31 cellular contexts compared by ENCODE assay signal in genomic region chr17:66593116-66593515, GRCh38.
"Had no signal": no experiment of that assay in that cellular context is flagged by ENCODE, and none has a peak within 500 bp of the region (broad histone marks: within the 10 kb centered on the region; RNA-seq: fewer than 3 reads in every experiment).

No MANE protein-coding gene starts in this region.

- H3K4me1 ChIP-seq: esophagus muscularis mucosa, foreskin keratinocyte, gastroesophageal sphincter, heart left ventricle, lower lobe of right lung, psoas muscle, sigmoid colon, transverse colon, upper lobe of right lung had no signal

- ATAC-seq: foreskin keratinocyte; gastroesophageal sphincter; heart left ventricle; left ventricle myocardium superior; lower lobe of right lung; mucosa of descending colon; natural killer cell treated with Interleukin-12 subunit alpha and Interleukin-12 subunit beta and Interleukin-15 and Interleukin-18, amount 100 ng/mL, for 72 hours; psoas muscle; right cardiac atrium; stimulated activated effector memory CD8-positive, alpha-beta T cell treated with anti-CD3 and anti-CD28 coated beads, Interleukin-12 subunit alpha, Interleukin-12 subunit beta, amount 100 ng/mL, for 72 hours; upper lobe of right lung had no signal

- H3K27ac Mint-ChIP-seq: memory B cell; mesothelial cell of epicardium; naive B cell; natural killer cell treated with Interleukin-12 subunit alpha and Interleukin-12 subunit beta and Interleukin-15 and Interleukin-18, amount 100 ng/mL, for 72 hours; stimulated activated effector memory CD8-positive, alpha-beta T cell treated with anti-CD3 and anti-CD28 coated beads, Interleukin-12 subunit alpha, Interleukin-12 subunit beta, amount 100 ng/mL, for 72 hours had no signal

- H3K27me3 ChIP-seq: esophagus muscularis mucosa, foreskin keratinocyte, gastroesophageal sphincter, heart left ventricle, hepatocyte, ovary, sigmoid colon, transverse colon, upper lobe of right lung, uterus had no signal

- H3K79me2 ChIP-seq: hepatocyte had no signal

- H3K27ac ChIP-seq: coronary artery, esophagus muscularis mucosa, foreskin keratinocyte, gastroesophageal sphincter, heart left ventricle, hepatocyte, lower lobe of right lung, ovary, psoas muscle, sigmoid colon, thoracic aorta, transverse colon, upper lobe of right lung, uterus had no signal

- H3K9me3 Mint-ChIP-seq: memory B cell; natural killer cell treated with Interleukin-12 subunit alpha and Interleukin-12 subunit beta and Interleukin-15 and Interleukin-18, amount 100 ng/mL, for 72 hours; stimulated activated effector memory CD8-positive, alpha-beta T cell treated with anti-CD3 and anti-CD28 coated beads, Interleukin-12 subunit alpha, Interleukin-12 subunit beta, amount 100 ng/mL, for 72 hours had no signal

- H3K36me3 Mint-ChIP-seq: memory B cell; mesothelial cell of epicardium; naive B cell; natural killer cell treated with Interleukin-12 subunit alpha and Interleukin-12 subunit beta and Interleukin-15 and Interleukin-18, amount 100 ng/mL, for 72 hours; stimulated activated effector memory CD8-positive, alpha-beta T cell treated with anti-CD3 and anti-CD28 coated beads, Interleukin-12 subunit alpha, Interleukin-12 subunit beta, amount 100 ng/mL, for 72 hours had no signal

- H3K4me2 ChIP-seq: hepatocyte had no signal

- H3K36me3 ChIP-seq: esophagus muscularis mucosa, gastroesophageal sphincter, heart left ventricle, lower lobe of right lung, ovary, sigmoid colon, thoracic aorta, transverse colon, upper lobe of right lung, uterus had no signal

- H3K4me3 Mint-ChIP-seq: memory B cell; mesothelial cell of epicardium; naive B cell; natural killer cell treated with Interleukin-12 subunit alpha and Interleukin-12 subunit beta and Interleukin-15 and Interleukin-18, amount 100 ng/mL, for 72 hours; stimulated activated effector memory CD8-positive, alpha-beta T cell treated with anti-CD3 and anti-CD28 coated beads, Interleukin-12 subunit alpha, Interleukin-12 subunit beta, amount 100 ng/mL, for 72 hours had no signal

- H3K9me3 ChIP-seq: esophagus muscularis mucosa, gastroesophageal sphincter, heart left ventricle, lower lobe of right lung, mucosa of descending colon, ovary, psoas muscle, sigmoid colon, thoracic aorta, transverse colon, upper lobe of right lung, uterus had no signal

- H3K4me1 Mint-ChIP-seq: memory B cell; mesothelial cell of epicardium; naive B cell; stimulated activated effector memory CD8-positive, alpha-beta T cell treated with anti-CD3 and anti-CD28 coated beads, Interleukin-12 subunit alpha, Interleukin-12 subunit beta, amount 100 ng/mL, for 72 hours had no signal

- DNase-seq: dermis blood vessel endothelial cell; effector memory CD4-positive, alpha-beta T cell; foreskin keratinocyte; heart left ventricle; kidney glomerular epithelial cell; left colon; left ventricle myocardium superior; lower lobe of right lung; mucosa of descending colon; naive B cell; nucleus accumbens; ovary; posterior cingulate gyrus; psoas muscle; right cardiac atrium; sigmoid colon; stimulated activated CD4-positive, alpha-beta T cell treated with anti-CD3 and anti-CD28 coated beads, Interleukin-2, amount 100 ng/mL, for 24 hours; stimulated activated CD4-positive, alpha-beta T cell treated with anti-CD3 and anti-CD28 coated beads, Interleukin-4, amount 100 ng/mL, for 24 hours; stimulated activated naive CD4-positive, alpha-beta T cell treated with Interleukin-2 at 50 U/mL for 16 hours; transverse colon; upper lobe of right lung; uterus had no signal

- H3K27me3 Mint-ChIP-seq: memory B cell; natural killer cell treated with Interleukin-12 subunit alpha and Interleukin-12 subunit beta and Interleukin-15 and Interleukin-18, amount 100 ng/mL, for 72 hours had no signal

- H2AFZ ChIP-seq: hepatocyte had no signal

- H3K4me3 ChIP-seq: coronary artery, esophagus muscularis mucosa, gastroesophageal sphincter, heart left ventricle, hepatocyte, lower lobe of right lung, mucosa of descending colon, ovary, psoas muscle, sigmoid colon, thoracic aorta, transverse colon, upper lobe of right lung, uterus had no signal
